In the genomic region with DNA sequence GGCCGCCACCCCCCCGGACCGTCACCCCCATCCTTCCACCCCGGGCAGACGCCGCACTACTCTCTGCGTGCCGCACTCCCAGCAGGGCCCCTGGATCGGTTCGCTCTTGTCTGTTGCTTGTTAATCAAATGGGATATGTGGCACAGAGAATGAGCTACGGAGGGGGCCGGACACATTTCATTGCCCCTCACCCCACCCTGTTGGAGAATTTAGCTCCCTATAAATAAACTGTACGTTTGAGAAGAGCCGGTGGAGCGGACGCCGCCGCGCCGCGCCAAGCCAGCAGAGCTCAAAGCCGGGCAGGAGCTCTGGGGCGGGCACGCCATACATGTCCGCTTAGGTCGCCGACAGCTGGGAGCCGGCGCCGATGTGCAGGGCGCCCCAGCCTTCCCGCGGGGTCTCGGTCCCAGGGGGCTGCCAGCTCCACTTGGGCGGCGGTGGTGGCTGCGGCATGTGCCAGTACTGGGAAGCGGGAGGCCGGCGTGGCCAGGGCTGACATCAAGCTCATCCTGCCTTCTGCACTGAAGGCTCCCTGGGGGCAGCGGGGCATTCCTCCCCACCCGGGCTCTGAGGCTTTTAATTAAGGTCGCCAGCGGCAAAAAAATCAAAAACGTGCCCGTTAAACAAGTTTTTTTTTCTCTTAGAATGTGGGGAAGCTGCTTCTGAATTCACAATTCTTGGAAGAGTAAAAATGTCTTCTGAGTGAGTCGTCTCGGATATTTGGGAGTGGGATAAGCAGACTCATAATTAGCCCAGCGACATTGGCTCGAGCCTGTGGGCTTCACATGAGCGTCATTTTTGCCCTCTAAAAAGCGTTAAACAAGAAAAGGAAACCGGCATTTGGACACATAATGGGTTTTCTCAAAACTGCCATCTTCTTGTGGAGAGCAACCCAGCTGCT, we compare ENCODE assay signal across 9 cellular contexts. TPM values are rescaled to one million over a fixed set of nuclear protein-coding genes. Genes with fewer than 3 reads are reported as not detected.
DNase-seq lines count a peak whose midpoint lies in the region; ATAC-seq and TF ChIP-seq lines count a peak whose summit lies in the region.
"Had no signal": no experiment of that assay in that cellular context is flagged by ENCODE, and none has a peak within 500 bp of the region (broad histone marks: within the 10 kb centered on the region; RNA-seq: fewer than 3 reads in every experiment).

No MANE protein-coding gene starts in this region.

- H3K4me1 ChIP-seq in NT2/D1 (ENCODE audit: insufficient read depth, insufficient read length) = peaks cover 2% of the 10 kb centered on the region
- H3K4me1 ChIP-seq in heart right ventricle = peaks cover 0 to 14% (median 1%) of the 10 kb centered on the region in 9 donors
- no peaks in the 10 kb centered on the region for H3K4me1 ChIP-seq in parathyroid adenoma

- H3K4me2 ChIP-seq in parathyroid adenoma (ENCODE audit: low read length) = peak overlapping the region; percentile 44

- H3K9me3 ChIP-seq in NT2/D1 (ENCODE audit: insufficient read depth, low read length) (peaks cover 15% of the 10 kb centered on the region; the same call in 1 of the 2 replicates), heart right ventricle (peaks cover 0 to 19% (median 0%) of the 10 kb centered on the region in 11 donors), parathyroid adenoma (ENCODE audit: control insufficient read depth, low read length) (no peaks in the 10 kb centered on the region)

- H2AFZ ChIP-seq in parathyroid adenoma = no peak overlapping the region

- no peak overlapping the region for H3K9ac ChIP-seq in NT2/D1 (ENCODE audit: insufficient read length, low read depth)
- H3K9ac ChIP-seq in parathyroid adenoma = no peak overlapping the region

- intact Hi-C loops in heart right ventricle (cut with DNase I) = loop anchor here in 1 of 10 donors (10.0 kb wide), 1 partner anchor 64 kb away; no protein-coding TSS in a partner anchor

- H3K4me3 ChIP-seq in NT2/D1 (ENCODE audit: insufficient read length, low read depth) = peak overlapping the region; percentile 45
- peak overlapping the region in 8 of 10 donors; percentile 35 to 62 (median 52) for H3K4me3 ChIP-seq in heart right ventricle
- H3K4me3 ChIP-seq in parathyroid adenoma (ENCODE audit: low read depth, low read length) = no peak overlapping the region

- H3K36me3 ChIP-seq in NT2/D1 (ENCODE audit: insufficient read depth, insufficient read length, low read length) = peaks cover 12% of the 10 kb centered on the region
- H3K36me3 ChIP-seq in heart right ventricle = no peaks in the 10 kb centered on the region
- no peaks in the 10 kb centered on the region for H3K36me3 ChIP-seq in parathyroid adenoma (ENCODE audit: control insufficient read depth, insufficient read depth, low read length)

- H3K79me2 ChIP-seq in parathyroid adenoma = no peaks in the 10 kb centered on the region

- WGBS in heart right ventricle, 2 donors = 3 to 5% methylated on average over 39 to 53 of the region's 53 CpGs

- no peak overlapping the region for H3K27ac ChIP-seq in heart right ventricle
- no peak overlapping the region for H3K27ac ChIP-seq in parathyroid adenoma

- H3K27me3 ChIP-seq in NT2/D1 (ENCODE audit: insufficient read depth, insufficient read length) = peaks cover 65% of the 10 kb centered on the region
- H3K27me3 ChIP-seq in heart right ventricle = peaks cover 0 to 81% (median 30%) of the 10 kb centered on the region in 7 donors
- no peaks in the 10 kb centered on the region for H3K27me3 ChIP-seq in parathyroid adenoma (ENCODE audit: control insufficient read depth, insufficient read depth, low read length)

- CTCF ChIA-PET in GM10248 (lab: Yijun Ruan, JAX) = no interaction called here

- ATAC-seq in heart right ventricle = peak in 1 of 8 donors; percentile 16

- TF ChIP-seq CTCF in GM10248 (IDR thresholded peaks at IDR 0.05; ENCODE audit: control extremely low read depth, extremely low read depth, low read depth, missing control alignments) = no peak
- TF ChIP-seq CTCF in heart right ventricle (IDR thresholded peaks at IDR 0.05) = no peak
- TF ChIP-seq CTCF in parathyroid adenoma (IDR thresholded peaks at IDR 0.05) = no peak
- TF ChIP-seq CTCF in GM20000 (IDR thresholded peaks at IDR 0.05; ENCODE audit: extremely low read depth, missing control alignments) = no peak

- DNase-seq in GM10248 (ENCODE audit: extremely low spot score) (peak; percentile 5), NT2/D1 (ENCODE audit: low read depth, low spot score) (no peak), heart right ventricle (no peak), NCI-H345 (lab: John Stamatoyannopoulos, UW) (no peak), GOT3 (lab: John Stamatoyannopoulos, UW) (no peak), GM20000 (ENCODE audit: low spot score) (no peak)
- DNase-seq in activated effector memory CD4-positive, alpha-beta T cell treated with Interleukin-2 at 50 U/mL for 16 hours = no peak

- POLR2A ChIA-PET in GM10248 (lab: Yijun Ruan, JAX) = no interaction called here

RNA-seq across cellular contexts. Expression of a gene that starts 1.1 kb away (rescaled TPM):
- 1 to 10 TPM in 3 of 10 donors, under 1 TPM in 7; 0.15 to 1.8 (median 0.67) TPM for total RNA-seq in heart right ventricle
- polyA plus RNA-seq in heart right ventricle = under 1 TPM; 0.16 to 0.29 TPM
- total RNA-seq: T-helper 2 cell treated with Interferon-gamma antibody and Interleukin-4, amounts not matched to agents 100 ng/mL and 5 ng/mL, for 36 hours had no signal
